6 cellular contexts compared by ENCODE assay signal in the genomic region with DNA sequence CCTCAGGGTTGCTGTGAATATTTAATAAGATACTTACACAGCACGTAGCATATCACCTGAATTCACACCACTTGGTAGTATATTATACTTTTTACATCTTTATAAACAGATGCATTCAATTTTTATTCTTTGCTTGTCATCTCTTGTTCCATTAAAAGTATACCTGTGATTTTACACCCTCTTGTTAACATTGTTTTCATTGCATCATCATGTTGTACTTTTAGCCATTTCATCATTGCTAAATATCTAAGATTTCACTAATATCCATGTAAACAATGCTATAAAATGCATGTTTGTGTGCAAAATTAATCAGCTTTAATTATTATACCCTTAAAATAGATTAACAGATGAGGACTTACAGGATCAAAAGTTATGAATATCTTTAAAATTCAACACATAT.
"Had no signal": no experiment of that assay in that cellular context is flagged by ENCODE, and none has a peak within 500 bp of the region (broad histone marks: within the 10 kb centered on the region; RNA-seq: fewer than 3 reads in every experiment).

No MANE protein-coding gene starts in this region.

- H3K27ac Mint-ChIP-seq: IgD-negative memory B cell had no signal

- H3K4me3 Mint-ChIP-seq: IgD-negative memory B cell had no signal

- FAIRE-seq: HTR-8/SVneo had no signal

- H3K27ac ChIP-seq: HL-60, KMS-11 had no signal

- H3K4me2 ChIP-seq: KMS-11 had no signal

- H3K36me3 Mint-ChIP-seq: IgD-negative memory B cell had no signal

- H3K4me1 Mint-ChIP-seq: IgD-negative memory B cell had no signal

- DNase-seq: KBM-7, KG1 had no signal

- H3K9ac ChIP-seq: KMS-11 had no signal
